Comparison of ENCODE assay signal across 8 cellular contexts in the genomic region with DNA sequence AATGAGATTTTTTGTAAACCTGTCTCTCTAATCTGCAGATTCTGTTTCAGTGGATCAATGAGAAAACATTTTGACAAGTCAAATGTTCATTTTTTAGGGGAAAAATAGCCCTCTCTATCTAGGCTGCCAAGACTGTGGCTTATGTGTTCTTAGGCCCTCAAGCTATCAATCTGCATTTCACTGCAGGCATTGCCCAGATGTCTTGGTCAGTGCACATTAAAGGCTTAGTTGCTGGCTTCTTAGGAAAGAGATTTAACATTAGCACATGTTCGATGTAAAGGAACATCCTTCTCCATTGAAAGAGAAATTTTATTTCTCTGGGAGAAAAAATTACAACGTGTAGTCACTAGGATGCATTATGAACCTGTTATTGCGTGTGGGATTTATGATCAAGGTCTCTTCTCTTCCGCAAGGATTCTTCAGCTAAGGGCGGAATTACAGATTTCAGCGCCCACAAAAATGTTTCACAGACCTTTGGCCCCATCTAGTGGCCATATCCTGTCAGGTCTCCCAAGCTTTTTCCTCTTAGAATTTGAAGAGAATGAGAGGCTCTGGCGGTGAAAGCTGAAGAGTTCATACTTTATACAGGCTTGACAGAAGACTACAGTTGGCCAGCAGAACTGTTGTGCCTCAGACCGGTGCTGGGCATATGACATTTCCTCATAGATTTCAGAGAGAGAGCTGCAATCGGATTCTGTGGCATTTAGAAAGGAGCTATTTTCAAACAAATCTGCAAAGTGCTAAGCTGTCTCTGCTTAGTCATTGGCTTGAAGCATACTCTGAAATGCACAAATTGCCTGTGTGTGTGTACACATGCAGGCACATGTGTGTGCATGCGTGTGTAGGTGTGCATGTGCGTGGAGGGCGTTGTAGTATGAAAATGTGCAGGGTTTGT.
DNase-seq lines count a peak whose midpoint lies in the region; ATAC-seq and TF ChIP-seq lines count a peak whose summit lies in the region.

No MANE protein-coding gene starts in this region.

- no peak overlapping the region for H3K27ac Mint-ChIP-seq in natural killer cell
- no peak overlapping the region for H3K27ac Mint-ChIP-seq in natural killer cell treated with Interleukin-12 subunit alpha and Interleukin-12 subunit beta and Interleukin-15 and Interleukin-18, amount 100 ng/mL, for 72 hours

- DNase-seq in natural killer cell (peak; percentile 18), NCI-H187 (lab: John Stamatoyannopoulos, UW) (peak; percentile 26 to 84), T-helper 2 cell (peak in 3 of 5 experiments; percentile 6 to 37 (median 10)), body of pancreas (peak; percentile 64 to 75 (median 70)), iPS-NIHi7 (ENCODE audit: extremely low spot score) (peak; percentile 71)
- DNase-seq in natural killer cell treated with Interleukin-12 subunit alpha and Interleukin-12 subunit beta and Interleukin-15 and Interleukin-18, amount 100 ng/mL, for 72 hours (ENCODE audit: low spot score) = no peak
- peak; percentile 19 for DNase-seq in stimulated activated CD4-positive, alpha-beta T cell treated with anti-CD3 and anti-CD28 coated beads, Interleukin-12 subunit alpha, Interleukin-12 subunit beta, amount 100 ng/mL, for 4 hours

- intact Hi-C loops in natural killer cell (cut with micrococcal nuclease) = no loop called here
- intact Hi-C loops in body of pancreas (cut with DNase I) = no loop called here

- no peaks in the 10 kb centered on the region for H3K9me3 ChIP-seq in body of pancreas

- no peak overlapping the region for H3K27ac ChIP-seq in body of pancreas

- no peaks in the 10 kb centered on the region for H3K36me3 Mint-ChIP-seq in natural killer cell
- no peaks in the 10 kb centered on the region for H3K36me3 Mint-ChIP-seq in natural killer cell treated with Interleukin-12 subunit alpha and Interleukin-12 subunit beta and Interleukin-15 and Interleukin-18, amount 100 ng/mL, for 72 hours

- peaks cover 0 to 5% of the 10 kb centered on the region in 2 donors for H3K4me1 Mint-ChIP-seq in natural killer cell
- no peaks in the 10 kb centered on the region for H3K4me1 Mint-ChIP-seq in natural killer cell treated with Interleukin-12 subunit alpha and Interleukin-12 subunit beta and Interleukin-15 and Interleukin-18, amount 100 ng/mL, for 72 hours (ENCODE audit: low read depth in 2 of 2)

- no peak for TF ChIP-seq POLR2A in body of pancreas (IDR thresholded peaks at IDR 0.05)

- H3K4me1 ChIP-seq in body of pancreas = no peaks in the 10 kb centered on the region

- H3K4me3 ChIP-seq in body of pancreas = no peak overlapping the region

- no peak overlapping the region for H3K4me3 Mint-ChIP-seq in natural killer cell
- no peak overlapping the region for H3K4me3 Mint-ChIP-seq in natural killer cell treated with Interleukin-12 subunit alpha and Interleukin-12 subunit beta and Interleukin-15 and Interleukin-18, amount 100 ng/mL, for 72 hours

- no peaks in the 10 kb centered on the region for H3K9me3 Mint-ChIP-seq in natural killer cell
- no peaks in the 10 kb centered on the region for H3K9me3 Mint-ChIP-seq in natural killer cell treated with Interleukin-12 subunit alpha and Interleukin-12 subunit beta and Interleukin-15 and Interleukin-18, amount 100 ng/mL, for 72 hours

- H3K27me3 ChIP-seq in body of pancreas = no peaks in the 10 kb centered on the region

- H3K36me3 ChIP-seq in body of pancreas (replicated peaks in 1 of 2; ENCODE audit: insufficient read depth in 1 of 2, low read depth in 2 of 2) = no peaks in the 10 kb centered on the region

- ATAC-seq in natural killer cell (peak in 1 of 3 donors; percentile 67), HG02885 (IDR thresholded peaks at IDR 0.05; ENCODE audit: poor library complexity, unreplicated experiment) (peak; percentile 85), body of pancreas (peak; percentile 91)
- no peak for ATAC-seq in natural killer cell treated with Interleukin-12 subunit alpha and Interleukin-12 subunit beta and Interleukin-15 and Interleukin-18, amount 100 ng/mL, for 72 hours

- TF ChIP-seq CTCF in natural killer cell (IDR thresholded peaks at IDR 0.05) = peak; percentile 76
- peak; percentile 50 to 92 (median 83) for TF ChIP-seq CTCF in body of pancreas (IDR thresholded peaks at IDR 0.05)

- WGBS in body of pancreas, 2 donors = 10 to 22% methylated on average over 12 of the region's 12 CpGs

- peaks cover 0 to 8% of the 10 kb centered on the region in 2 donors for H3K27me3 Mint-ChIP-seq in natural killer cell (ENCODE audit: low read depth in 2 of 2)
- peaks cover 6 to 25% of the 10 kb centered on the region in 2 donors for H3K27me3 Mint-ChIP-seq in natural killer cell treated with Interleukin-12 subunit alpha and Interleukin-12 subunit beta and Interleukin-15 and Interleukin-18, amount 100 ng/mL, for 72 hours

Comparison
In these comparisons a context has a peak if more than half of its experiments do, and no peak if none do; other contexts are left out.
1. ATAC-seq: peak in HG02885 (single experiment) and body of pancreas (single experiment); none in natural killer cell treated with Interleukin-12 subunit alpha and Interleukin-12 subunit beta and Interleukin-15 and Interleukin-18, amount 100 ng/mL, for 72 hours (0 of 2).